Comparison of ENCODE assay signal across 24 cellular contexts in genomic region chr4:141057582-141057981, GRCh38.
"Had no signal": no experiment of that assay in that cellular context is flagged by ENCODE, and none has a peak within 500 bp of the region (broad histone marks: within the 10 kb centered on the region; RNA-seq: fewer than 3 reads in every experiment).

No MANE protein-coding gene starts in this region.

- DNase-seq: colonic mucosa; cortex of kidney; dermis blood vessel endothelial cell; dorsolateral prefrontal cortex; effector CD4-positive, alpha-beta T cell; effector CD8-positive, alpha-beta T cell; effector memory CD4-positive, alpha-beta T cell; effector memory CD8-positive, alpha-beta T cell; endodermal cell; erythroblast; esophagus squamous epithelium; foreskin fibroblast; foreskin keratinocyte; foreskin melanocyte; gastrocnemius medialis; glutamatergic neuron; head of caudate nucleus; heart left ventricle; heart right ventricle had no signal

- H3K4me1 ChIP-seq: colonic mucosa, esophagus squamous epithelium, foreskin keratinocyte, gastrocnemius medialis had no signal

- H3K27me3 ChIP-seq: colonic mucosa, dorsolateral prefrontal cortex, esophagus muscularis mucosa, esophagus squamous epithelium, foreskin keratinocyte, gastrocnemius medialis, gastroesophageal sphincter, heart left ventricle, heart right ventricle had no signal

- H3K27ac ChIP-seq: colonic mucosa, coronary artery, dorsolateral prefrontal cortex, epithelial cell of prostate, esophagus muscularis mucosa, esophagus squamous epithelium, foreskin keratinocyte, gastrocnemius medialis, gastroesophageal sphincter had no signal

- H3K4me3 ChIP-seq: colonic mucosa, coronary artery, dorsolateral prefrontal cortex, esophagus muscularis mucosa, esophagus squamous epithelium, gastrocnemius medialis, gastroesophageal sphincter, heart left ventricle, heart right ventricle had no signal

- ATAC-seq: effector memory CD8-positive, alpha-beta T cell; esophagus mucosa; foreskin keratinocyte; gastrocnemius medialis; gastroesophageal sphincter had no signal

- H3K36me3 ChIP-seq: colonic mucosa, esophagus muscularis mucosa, esophagus squamous epithelium, gastrocnemius medialis, gastroesophageal sphincter, heart left ventricle, heart right ventricle had no signal

- H3K9me3 ChIP-seq: colonic mucosa, esophagus muscularis mucosa, esophagus squamous epithelium, gastrocnemius medialis, gastroesophageal sphincter, heart left ventricle, heart right ventricle had no signal
